9 cellular contexts compared by ENCODE assay signal in the genomic region with DNA sequence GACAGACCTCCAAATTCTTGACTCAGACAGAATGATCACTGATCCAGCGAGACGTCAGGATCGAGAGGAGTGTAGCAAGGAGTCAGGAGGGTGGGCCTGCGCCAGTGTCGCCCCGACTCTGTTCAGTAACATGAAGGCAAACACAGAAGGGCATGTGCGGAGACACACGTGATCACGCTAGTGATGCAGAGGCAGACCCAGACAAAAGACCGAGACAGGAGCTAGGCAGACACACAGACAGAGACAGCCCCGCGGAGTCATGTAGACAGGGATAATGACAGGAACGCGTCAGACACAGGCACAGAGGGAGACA. TPM values are rescaled to one million over a fixed set of nuclear protein-coding genes. Genes with fewer than 3 reads are reported as not detected.
A peak's percentile ranks its signal among the peaks of the same experiment; 100 is the strongest.
DNase-seq lines count a peak whose midpoint lies in the region; ATAC-seq, FAIRE-seq and TF ChIP-seq lines count a peak whose summit lies in the region.
"Had no signal": no experiment of that assay in that cellular context is flagged by ENCODE, and none has a peak within 500 bp of the region (broad histone marks: within the 10 kb centered on the region; RNA-seq: fewer than 3 reads in every experiment).

No MANE protein-coding gene starts in this region.

- peak overlapping the region; percentile 100 for H3K4me2 ChIP-seq in GM12878 (ENCODE audit: control insufficient read depth, insufficient read depth)
- H3K4me2 ChIP-seq in mesendoderm (ENCODE audit: low read length) = peak overlapping the region; percentile 63

- BruUV-seq in GM12878 (replicated peaks; lab: Mats Ljungman, UMichigan) = no TSS peak

- no peak overlapping the region for H2BK5ac ChIP-seq in mesendoderm (ENCODE audit: low read length)

- DNase-seq in DMS79 (lab: John Stamatoyannopoulos, UW) (peak; percentile 40), NAMALWA (ENCODE audit: low spot score) (peak; percentile 78), GM12878 (ENCODE audit: low read depth, low spot score) (no peak), mesendoderm (no peak), vagina (ENCODE audit: extremely low spot score in 2 of 2) (no peak), mucosa of gallbladder (ENCODE audit: low spot score) (no peak)

- no peak overlapping the region for H3K4ac ChIP-seq in mesendoderm (ENCODE audit: low read depth, low read length)

- no peak overlapping the region for H2BK15ac ChIP-seq in mesendoderm (replicated peaks; ENCODE audit: low read depth)

- H3K18ac ChIP-seq in mesendoderm (ENCODE audit: low read length) = no peak overlapping the region

- H3K36me3 ChIP-seq in GM12878 (ENCODE audit: control insufficient read depth in 2 of 2, insufficient read depth in 2 of 2, low read length in 1 of 2) = peaks cover 2 to 5% of the 10 kb centered on the region in 2 experiments; a peak in 3 of 4 replicates
- H3K36me3 ChIP-seq in mesendoderm (ENCODE audit: control insufficient read depth, insufficient read depth, low read length) = no peaks in the 10 kb centered on the region
- H3K36me3 ChIP-seq in vagina = peaks cover 0 to 6% of the 10 kb centered on the region in 2 donors

- H3K4me3 ChIP-seq in GM12878 (peak overlapping the region; percentile 92), mesendoderm (ENCODE audit: low read length) (peak overlapping the region; percentile 44), vagina (peak overlapping the region; percentile 58 to 69)

- SMC1A ChIA-PET in GM12878 (lab: Charles Lee; ENCODE audit: uncharacterized antibody, unreplicated experiment) = interaction anchor here (0.9 to 1.5 kb wide), 5 partner anchors 16 to 215 kb away, joined by 3 read pairs; partner anchors contain the start of genes CYB5D1 and NAA38

- no peak overlapping the region for H4K5ac ChIP-seq in mesendoderm (ENCODE audit: low read length)

- ATAC-seq in GM12878 = peak; percentile 0; the same call in 1 of the 3 replicates
- no peak for ATAC-seq in HG02678 (IDR thresholded peaks at IDR 0.05; ENCODE audit: unreplicated experiment)
- ATAC-seq in GM21576 (IDR thresholded peaks at IDR 0.05; ENCODE audit: unreplicated experiment) = no peak

- no peaks in the 10 kb centered on the region; the same call in none of the 2 replicates for H4K20me1 ChIP-seq in GM12878 (ENCODE audit: control insufficient read depth, insufficient read depth)

- no peak for TF ChIP-seq RAD21 in GM12878 (IDR thresholded peaks at IDR 0.05; ENCODE audit: insufficient read depth, low read depth, low read length)

- RAD21 ChIA-PET in GM12878 (lab: Charles Lee; ENCODE audit: unreplicated experiment) = interaction anchor here (1.3 to 2.1 kb wide), 3 partner anchors 10 to 98 kb away, joined by 4 to 8 read pairs (median 6); partner anchors contain the start of gene NAA38

- H3K9me3 ChIP-seq in GM12878 (replicated peaks; ENCODE audit: control insufficient read depth, insufficient read depth, low read length) (no peaks in the 10 kb centered on the region), vagina (no peaks in the 10 kb centered on the region)

- H2AFZ ChIP-seq in GM12878 (ENCODE audit: control insufficient read depth, low read depth, low read length) = no peak overlapping the region

- TF ChIP-seq CTCF in GM12878 (IDR thresholded peaks at IDR 0.05 in 2 of 3, conservative IDR thresholded peaks at IDR 0.05 in 1 of 3; ENCODE audit: control insufficient read depth in 2 of 3, extremely low read depth in 1 of 3, insufficient read depth in 1 of 3, low read depth in 3 of 3, low read length in 3 of 3) (no peak), vagina (IDR thresholded peaks at IDR 0.05) (no peak)

- peak overlapping the region; percentile 96 for H3K56ac ChIP-seq in mesendoderm (ENCODE audit: low read length)

- H3K27me3 ChIP-seq in GM12878 (replicated peaks in 1 of 2; ENCODE audit: control insufficient read depth in 2 of 2, insufficient read depth in 2 of 2, low read length in 1 of 2) (no peaks in the 10 kb centered on the region), mesendoderm (ENCODE audit: insufficient read depth, low read length, poor library complexity) (no peaks in the 10 kb centered on the region), vagina (no peaks in the 10 kb centered on the region)

- H3K4me1 ChIP-seq in GM12878 (ENCODE audit: control insufficient read depth, insufficient read depth, low read length) (peaks cover 41% of the 10 kb centered on the region), mesendoderm (ENCODE audit: control insufficient read depth, low read depth, low read length) (peaks cover 8% of the 10 kb centered on the region), vagina (peaks cover 87% of the 10 kb centered on the region)

- intact Hi-C loops in GM12878 (cut with micrococcal nuclease; ENCODE audit: unreplicated experiment) (no loop called here), vagina (cut with DNase I) (loop anchor here (5.0 kb wide), 1 partner anchor 264 kb away; the partner anchor contains the start of gene CD68)

- CTCF ChIA-PET in GM12878 (lab: Yijun Ruan, JAX) = interaction anchor here (0.6 to 2.3 kb wide), 6 partner anchors 14 to 216 kb away, joined by 3 to 9 read pairs (median 4); partner anchors contain the start of genes CNTROB, NAA38 and TRAPPC1

- H2BK120ac ChIP-seq in mesendoderm (ENCODE audit: low read depth, low read length) = no peak overlapping the region

- peak overlapping the region; percentile 99 for H3K27ac ChIP-seq in GM12878 (ENCODE audit: control insufficient read depth, insufficient read depth)
- H3K27ac ChIP-seq in mesendoderm (ENCODE audit: low read depth, low read length) = no peak overlapping the region
- H3K27ac ChIP-seq in vagina = peak overlapping the region; percentile 99

- H3K79me1 ChIP-seq in mesendoderm (ENCODE audit: low read length) = no peaks in the 10 kb centered on the region

- no peak overlapping the region for H4K8ac ChIP-seq in mesendoderm (ENCODE audit: low read depth, low read length)

- H3K9ac ChIP-seq in GM12878 (ENCODE audit: control insufficient read depth, insufficient read depth, low read length) (peak overlapping the region; percentile 97), mesendoderm (ENCODE audit: low read length) (peak overlapping the region; percentile 97)

- no peak overlapping the region for H2AK5ac ChIP-seq in mesendoderm (ENCODE audit: low read length)

- TF ChIP-seq EP300 in GM12878 (IDR thresholded peaks at IDR 0.05; ENCODE audit: borderline replicate concordance in 1 of 2, control insufficient read depth in 1 of 2, low read depth in 2 of 2, low read length in 2 of 2) = no peak

- H3K79me2 ChIP-seq in GM12878 (ENCODE audit: control insufficient read depth, insufficient read depth, low read length) (peaks cover 65% of the 10 kb centered on the region), mesendoderm (ENCODE audit: control insufficient read depth, insufficient read depth, low read length) (no peaks in the 10 kb centered on the region)

- WGBS in GM12878 (ENCODE audit: insufficient coverage, insufficient replicate concordance, low lambda C conversion rate, missing lambda C conversion rate) = 36% methylated on average over 14 of the region's 14 CpGs
- WGBS in mesendoderm (ENCODE audit: extremely low coverage, insufficient coverage, low lambda C conversion rate) = no CpG with 5 or more reads among the region's 14 CpGs

- H3K23ac ChIP-seq in mesendoderm (ENCODE audit: low read length) = no peak overlapping the region

- POLR2A ChIA-PET in GM12878 (lab: Charles Lee) = interaction anchor here (1.0 kb wide), 2 partner anchors 16 to 263 kb away, joined by 3 to 5 read pairs; partner anchors contain the start of gene NAA38

- in situ Hi-C loops in GM12878 (cut with MboI) = no loop called here

- no peak for FAIRE-seq in GM12878 (lab: Jason Lieb, UNC)

- no peak for TF ChIP-seq POLR2A in GM12878 (IDR thresholded peaks at IDR 0.05; ENCODE audit: low read depth, low read length)
- TF ChIP-seq POLR2A in vagina (IDR thresholded peaks at IDR 0.05) = no peak

RNA-seq across cellular contexts. Expression of gene KDM6B, which starts 7.2 kb away (rescaled TPM):
- 30.6 and 36.2 TPM in 2 replicates for total RNA-seq in GM12878 (2013; cell fraction: nucleolus; rRNA removed)
- total RNA-seq in GM12878 (2014; rRNA removed) (1.2 and 9.8 TPM in 2 replicates), GM12878 (2014; rRNA removed; fragmentation: Illumina TruSeq; extraction: Trizol) (1.7 and 6.3 TPM in 2 replicates), GM12878 (2021) (19.7 and 21.4 TPM in 2 replicates), vagina (12.5 TPM), mucosa of gallbladder (52.5 TPM)
- 2.1 TPM for polyA plus RNA-seq in GM12878 (2011; ENCODE audit: low read depth)
- polyA plus RNA-seq in GM12878 (2011; rRNA removed) (1.3 and 2.4 TPM in 2 replicates), GM12878 (2014; fragmentation: Illumina TruSeq; extraction: Trizol) (0.92 and 2.1 TPM in 2 replicates), GM12878 (2014; fragmentation: Nextera tagmentation; extraction: Ambion mirVana) (under 1 TPM; 0.05 to 0.07 TPM), GM12878 (2014; rRNA removed) (4.4 and 33.5 TPM in 2 replicates), GM12878 (2016; fragmentation: Nextera tagmentation; extraction: Ambion mirVana) (1 to 10 TPM in 1 of 2 experiments, under 1 TPM in 1; 0.91 to 1.7 TPM)
- polyA plus RNA-seq in GM12878 (2011; cell fraction: cytosol; rRNA removed) = 1.3 and 1.6 TPM in 2 replicates
- polyA plus RNA-seq in GM12878 (2011; cell fraction: nucleus; rRNA removed) = 16.6 and 37.4 TPM in 2 replicates
- 12.8 and 15.1 TPM in 2 replicates for polyA plus RNA-seq in GM12878 (2012)
- 11.1 and 16.4 TPM in 2 replicates for polyA minus RNA-seq in GM12878 (2011; rRNA and poly(A)+ RNA removed)
- 4.5 and 4.7 TPM in 2 replicates for polyA minus RNA-seq in GM12878 (2011; cell fraction: cytosol; rRNA and poly(A)+ RNA removed)
- 28.2 and 41.9 TPM in 2 replicates for polyA minus RNA-seq in GM12878 (2011; cell fraction: nucleus; rRNA and poly(A)+ RNA removed)
- polyA plus RNA-seq in mesendoderm (2013, experiment 1 of 2) = 1.9 TPM
- 1.8 TPM for polyA plus RNA-seq in mesendoderm (2013, experiment 2 of 2)

RNA-seq across cellular contexts. Expression of gene TMEM88, which starts 13.6 kb away (rescaled TPM):
- 3.8 and 4.1 TPM in 2 replicates for total RNA-seq in GM12878 (2013; cell fraction: nucleolus; rRNA removed)
- total RNA-seq in GM12878 (2014; rRNA removed) (0.16 and 0.62 TPM in 2 replicates), GM12878 (2014; rRNA removed; fragmentation: Illumina TruSeq; extraction: Trizol) (0.28 TPM in 1 of 2 replicates, not detected in the other), GM12878 (2021) (0.69 and 1.1 TPM in 2 replicates), vagina (26.3 TPM), mucosa of gallbladder (5.8 TPM)
- not detected for polyA plus RNA-seq in GM12878 (2011; ENCODE audit: low read depth)
- polyA plus RNA-seq in GM12878 (2011; rRNA removed) (0.20 TPM in 1 of 2 replicates, not detected in the other), GM12878 (2014; fragmentation: Illumina TruSeq; extraction: Trizol) (0.21 TPM in 1 of 2 replicates, not detected in the other), GM12878 (2014; fragmentation: Nextera tagmentation; extraction: Ambion mirVana) (not detected), GM12878 (2014; rRNA removed) (0.22 and 2.2 TPM in 2 replicates), GM12878 (2016; fragmentation: Nextera tagmentation; extraction: Ambion mirVana) (under 1 TPM in 1 of 2 experiments, not detected in 1; 0.24 TPM)
- 0.17 and 0.27 TPM in 2 replicates for polyA plus RNA-seq in GM12878 (2011; cell fraction: cytosol; rRNA removed)
- 3.4 and 5.0 TPM in 2 replicates for polyA plus RNA-seq in GM12878 (2011; cell fraction: nucleus; rRNA removed)
- 1.2 TPM in 2 replicates for polyA plus RNA-seq in GM12878 (2012)
- polyA minus RNA-seq in GM12878 (2011; rRNA and poly(A)+ RNA removed) = not detected in 2 replicates
- not detected in 2 replicates for polyA minus RNA-seq in GM12878 (2011; cell fraction: cytosol; rRNA and poly(A)+ RNA removed)
- polyA minus RNA-seq in GM12878 (2011; cell fraction: nucleus; rRNA and poly(A)+ RNA removed) = 0.97 and 1.9 TPM in 2 replicates
- 2.9 TPM for polyA plus RNA-seq in mesendoderm (2013, experiment 1 of 2)
- 2.3 TPM for polyA plus RNA-seq in mesendoderm (2013, experiment 2 of 2)
- total RNA-seq: RPMI7951 had no signal

RNA-seq across cellular contexts. Expression of gene NAA38, which starts 16.1 kb away (rescaled TPM):
- 5.1 and 8.1 TPM in 2 replicates for total RNA-seq in GM12878 (2013; cell fraction: nucleolus; rRNA removed)
- 197 and 248 TPM in 2 replicates for total RNA-seq in GM12878 (2014; rRNA removed)
- 98.5 and 108 TPM in 2 replicates for total RNA-seq in GM12878 (2014; rRNA removed; fragmentation: Illumina TruSeq; extraction: Trizol)
- 112 and 116 TPM in 2 replicates for total RNA-seq in GM12878 (2021)
- 18.5 TPM for polyA plus RNA-seq in GM12878 (2011; ENCODE audit: low read depth)
- polyA plus RNA-seq in GM12878 (2011; rRNA removed) = 28.4 and 82.1 TPM in 2 replicates
- 113 and 206 TPM in 2 replicates for polyA plus RNA-seq in GM12878 (2011; cell fraction: cytosol; rRNA removed)
- 131 and 137 TPM in 2 replicates for polyA plus RNA-seq in GM12878 (2011; cell fraction: nucleus; rRNA removed)
- polyA plus RNA-seq in GM12878 (2012) = 83.2 and 107 TPM in 2 replicates
- 2.7 and 31.5 TPM in 2 replicates for polyA plus RNA-seq in GM12878 (2014; fragmentation: Illumina TruSeq; extraction: Trizol)
- polyA plus RNA-seq in GM12878 (2014; fragmentation: Nextera tagmentation; extraction: Ambion mirVana) = 100 to 1,000 TPM; 206 to 231 TPM
- 223 and 292 TPM in 2 replicates for polyA plus RNA-seq in GM12878 (2014; rRNA removed)
- 100 to 1,000 TPM; 323 to 337 TPM for polyA plus RNA-seq in GM12878 (2016; fragmentation: Nextera tagmentation; extraction: Ambion mirVana)
- 15.4 and 31.2 TPM in 2 replicates for polyA minus RNA-seq in GM12878 (2011; rRNA and poly(A)+ RNA removed)
- 64.1 and 73.8 TPM in 2 replicates for polyA minus RNA-seq in GM12878 (2011; cell fraction: cytosol; rRNA and poly(A)+ RNA removed)
- polyA minus RNA-seq in GM12878 (2011; cell fraction: nucleus; rRNA and poly(A)+ RNA removed) = 21.2 and 34.0 TPM in 2 replicates
- 35.8 TPM for polyA plus RNA-seq in mesendoderm (2013, experiment 1 of 2)
- 33.4 TPM for polyA plus RNA-seq in mesendoderm (2013, experiment 2 of 2)
- total RNA-seq in vagina = 83.5 TPM
- total RNA-seq in mucosa of gallbladder = 79.0 TPM

RNA-seq across cellular contexts. Expression of gene CYB5D1, which starts 16.5 kb away (rescaled TPM):
- total RNA-seq in GM12878 (2013; cell fraction: nucleolus; rRNA removed) = 6.3 and 10.0 TPM in 2 replicates
- 6.8 and 8.4 TPM in 2 replicates for total RNA-seq in GM12878 (2014; rRNA removed)
- 5.8 and 6.6 TPM in 2 replicates for total RNA-seq in GM12878 (2014; rRNA removed; fragmentation: Illumina TruSeq; extraction: Trizol)
- 7.7 and 7.9 TPM in 2 replicates for total RNA-seq in GM12878 (2021)
- polyA plus RNA-seq in GM12878 (2011; ENCODE audit: low read depth) = 2.1 TPM
- 6.1 and 7.3 TPM in 2 replicates for polyA plus RNA-seq in GM12878 (2011; rRNA removed)
- polyA plus RNA-seq in GM12878 (2011; cell fraction: cytosol; rRNA removed) = 5.0 and 6.7 TPM in 2 replicates
- polyA plus RNA-seq in GM12878 (2011; cell fraction: nucleus; rRNA removed) = 3.3 and 4.2 TPM in 2 replicates
- 4.1 and 5.5 TPM in 2 replicates for polyA plus RNA-seq in GM12878 (2012)
- polyA plus RNA-seq in GM12878 (2014; fragmentation: Illumina TruSeq; extraction: Trizol) = 8.7 and 10.7 TPM in 2 replicates
- polyA plus RNA-seq in GM12878 (2014; fragmentation: Nextera tagmentation; extraction: Ambion mirVana) = 1 to 10 TPM; 1.6 TPM
- polyA plus RNA-seq in GM12878 (2014; rRNA removed) = 6.9 and 8.1 TPM in 2 replicates
- polyA plus RNA-seq in GM12878 (2016; fragmentation: Nextera tagmentation; extraction: Ambion mirVana) = 1 to 10 TPM; 4.3 to 5.0 TPM
- 3.7 and 6.3 TPM in 2 replicates for polyA minus RNA-seq in GM12878 (2011; rRNA and poly(A)+ RNA removed)
- polyA minus RNA-seq in GM12878 (2011; cell fraction: cytosol; rRNA and poly(A)+ RNA removed) = 1.6 and 2.4 TPM in 2 replicates
- 3.1 and 11.2 TPM in 2 replicates for polyA minus RNA-seq in GM12878 (2011; cell fraction: nucleus; rRNA and poly(A)+ RNA removed)
- 12.7 TPM for polyA plus RNA-seq in mesendoderm (2013, experiment 1 of 2)
- polyA plus RNA-seq in mesendoderm (2013, experiment 2 of 2) = 13.3 TPM
- 4.4 TPM for total RNA-seq in vagina
- total RNA-seq in mucosa of gallbladder = 21.9 TPM

RNA-seq across cellular contexts. Expression of gene CHD3, which starts 47.3 kb away (rescaled TPM):
- 85.9 and 102 TPM in 2 replicates for total RNA-seq in GM12878 (2013; cell fraction: nucleolus; rRNA removed)
- total RNA-seq in GM12878 (2014; rRNA removed) (53.9 and 58.8 TPM in 2 replicates), GM12878 (2014; rRNA removed; fragmentation: Illumina TruSeq; extraction: Trizol) (36.8 and 37.4 TPM in 2 replicates), GM12878 (2021) (77.5 and 86.8 TPM in 2 replicates), vagina (128 TPM), mucosa of gallbladder (127 TPM)
- polyA plus RNA-seq in GM12878 (2011; ENCODE audit: low read depth) = 32.2 TPM
- polyA plus RNA-seq in GM12878 (2011; rRNA removed) (32.2 and 40.8 TPM in 2 replicates), GM12878 (2014; fragmentation: Illumina TruSeq; extraction: Trizol) (53.9 and 56.1 TPM in 2 replicates), GM12878 (2014; fragmentation: Nextera tagmentation; extraction: Ambion mirVana) (1 to 10 TPM; 1.4 to 3.3 TPM), GM12878 (2014; rRNA removed) (55.1 and 69.0 TPM in 2 replicates), GM12878 (2016; fragmentation: Nextera tagmentation; extraction: Ambion mirVana) (10 to 100 TPM; 13.2 to 14.4 TPM)
- 54.9 and 68.6 TPM in 2 replicates for polyA plus RNA-seq in GM12878 (2011; cell fraction: cytosol; rRNA removed)
- polyA plus RNA-seq in GM12878 (2011; cell fraction: nucleus; rRNA removed) = 210 and 271 TPM in 2 replicates
- polyA plus RNA-seq in GM12878 (2012) = 61.0 and 78.0 TPM in 2 replicates
- polyA minus RNA-seq in GM12878 (2011; rRNA and poly(A)+ RNA removed) = 62.9 and 77.4 TPM in 2 replicates
- polyA minus RNA-seq in GM12878 (2011; cell fraction: cytosol; rRNA and poly(A)+ RNA removed) = 29.1 and 43.7 TPM in 2 replicates
- polyA minus RNA-seq in GM12878 (2011; cell fraction: nucleus; rRNA and poly(A)+ RNA removed) = 36.8 and 69.3 TPM in 2 replicates
- polyA plus RNA-seq in mesendoderm (2013, experiment 1 of 2) = 10.2 TPM
- 10.2 TPM for polyA plus RNA-seq in mesendoderm (2013, experiment 2 of 2)

Comparison
In these comparisons a context has a peak if more than half of its experiments do, and no peak if none do; other contexts are left out.
1. DNase-seq: peak in DMS79 (single experiment) and NAMALWA (single experiment); none in GM12878 (single experiment), mesendoderm (single experiment), vagina (0 of 2) and mucosa of gallbladder (single experiment).
2. Peak in every context shown above with its lines, with median percentiles within 50 percentile points of each other: H3K4me3 ChIP-seq.